In the genomic region with DNA sequence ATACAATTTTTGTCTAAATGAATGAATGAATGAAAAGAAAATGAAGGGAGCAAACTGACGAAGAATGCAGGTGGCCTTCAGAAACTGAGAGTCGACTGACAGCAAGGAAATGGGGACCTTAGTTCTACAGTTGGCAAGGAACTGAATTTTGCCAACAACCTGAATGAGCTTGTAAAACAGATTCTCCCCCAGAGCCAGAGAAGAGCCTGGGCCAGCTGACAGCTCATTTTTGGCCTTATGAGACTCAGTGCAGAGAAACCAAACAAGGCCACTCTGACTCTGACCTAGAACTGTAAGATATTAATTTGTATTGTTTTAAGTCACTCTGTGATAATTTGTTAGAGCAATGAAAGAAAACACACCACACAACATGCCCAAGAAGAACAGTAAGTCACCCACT, we compare ENCODE assay signal across 18 cellular contexts. TPM values are rescaled to one million over a fixed set of nuclear protein-coding genes. Genes with fewer than 3 reads are reported as not detected.
DNase-seq lines count a peak whose midpoint lies in the region; ATAC-seq, FAIRE-seq and TF ChIP-seq lines count a peak whose summit lies in the region.
"Had no signal": no experiment of that assay in that cellular context is flagged by ENCODE, and none has a peak within 500 bp of the region (broad histone marks: within the 10 kb centered on the region; RNA-seq: fewer than 3 reads in every experiment).

No MANE protein-coding gene starts in this region.

- intact Hi-C loops in HepG2 (cut with micrococcal nuclease; ENCODE audit: unreplicated experiment) (no loop called here), right lobe of liver (cut with DNase I) (no loop called here), mucosa of descending colon (cut with DNase I, micrococcal nuclease) (no loop called here)

- H3K27ac Mint-ChIP-seq in immature natural killer cell: peak overlapping the region; percentile 8 to 87 (median 76)
- H3K27ac Mint-ChIP-seq: HFFc6 had no signal

- H3K4me1 Mint-ChIP-seq in immature natural killer cell: peaks cover 77 to 82% of the 10 kb centered on the region in 2 donors

- H3F3A ChIP-seq in MM.1S (ENCODE audit: insufficient read depth, low read length): 0 out of 2 replicates have a peak, but pooled peaks cover 3% of the 10 kb centered on the region

- WGBS in HepG2 (ENCODE audit: low lambda C conversion rate): 93% methylated on average over 2 of the region's 2 CpGs
- WGBS in right lobe of liver (ENCODE audit: insufficient coverage, low coverage, low lambda C conversion rate, missing lambda C conversion rate): 92% methylated on average over 2 of the region's 2 CpGs

- DNase-seq in HepG2 (ENCODE audit: low spot score) (no peak), right lobe of liver (no peak), MM.1S (peak; percentile 47), immature natural killer cell (no peak), mucosa of descending colon (no peak), 8988T (no peak)
- DNase-seq: AML-193; Calu3; CD4-positive, CD25-positive, alpha-beta regulatory T cell; DMS 273 treated with DMSO at 0.1 percent for 48 hours; HCEC 1CT; HFFc6 had no signal

- H3K9ac ChIP-seq in HepG2 (ENCODE audit: insufficient read depth, low read depth, low read length): no peak overlapping the region
- no peak overlapping the region for H3K9ac ChIP-seq in MM.1S (ENCODE audit: low read length)
- H3K9ac ChIP-seq: BLaER1 had no signal

- H3K27me3 ChIP-seq in HepG2 (ENCODE audit: control insufficient read depth in 1 of 2, insufficient read depth in 2 of 2, low read length in 2 of 2) (no peaks in the 10 kb centered on the region), right lobe of liver (no peaks in the 10 kb centered on the region), MM.1S (replicated peaks; ENCODE audit: insufficient read depth, low read length) (no peaks in the 10 kb centered on the region)
- H3K27me3 ChIP-seq: BLaER1 had no signal

- H3K4me1 ChIP-seq in HepG2 (ENCODE audit: insufficient read depth, low read length) (peaks cover 86% of the 10 kb centered on the region), right lobe of liver (peaks cover 0 to 19% (median 10%) of the 10 kb centered on the region in 4 donors), MM.1S (ENCODE audit: low read length) (peaks cover 33% of the 10 kb centered on the region), mucosa of descending colon (ENCODE audit: low read depth) (no peaks in the 10 kb centered on the region)

- H3K9me3 Mint-ChIP-seq in immature natural killer cell: no peaks in the 10 kb centered on the region
- H3K9me3 Mint-ChIP-seq: HFFc6 had no signal

- POLR2A ChIA-PET in HepG2 (lab: Yijun Ruan, JAX): interaction anchor here (1.0 to 2.5 kb wide), 3 partner anchors 10 to 20 kb away, joined by 3 to 15 read pairs (median 5); no protein-coding TSS in a partner anchor

- TF ChIP-seq CTCF in HepG2 (CRISPR knock-in tag; IDR thresholded peaks at IDR 0.05) (no peak), right lobe of liver (IDR thresholded peaks at IDR 0.05) (no peak), MM.1S (IDR thresholded peaks at IDR 0.05; ENCODE audit: low read length) (no peak), mucosa of descending colon (IDR thresholded peaks at IDR 0.05) (no peak)

- no peak for ATAC-seq in HepG2
- ATAC-seq in right lobe of liver: no peak
- ATAC-seq in mucosa of descending colon: no peak
- no peak for ATAC-seq in GM18867 (IDR thresholded peaks at IDR 0.05; ENCODE audit: unreplicated experiment)

- no peak overlapping the region for H3K4me2 ChIP-seq in HepG2 (ENCODE audit: low read depth, low read length)
- H3K4me2 ChIP-seq in MM.1S (ENCODE audit: low read depth, low read length): 0 out of 2 replicates have a peak overlapping the region, but pooled peaks have one; percentile 25
- H3K4me2 ChIP-seq: BLaER1 had no signal

- no peak overlapping the region for H3K4me3 ChIP-seq in HepG2 (replicated peaks in 1 of 3; ENCODE audit: insufficient read depth in 1 of 3, low read depth in 2 of 3, low read length in 3 of 3)
- H3K4me3 ChIP-seq in right lobe of liver: no peak overlapping the region
- no peak overlapping the region for H3K4me3 ChIP-seq in MM.1S (ENCODE audit: low read length)
- no peak overlapping the region for H3K4me3 ChIP-seq in mucosa of descending colon
- H3K4me3 ChIP-seq: BLaER1, GM12878 had no signal

- H3K27me3 Mint-ChIP-seq in immature natural killer cell (ENCODE audit: low read depth in 3 of 3): no peaks in the 10 kb centered on the region
- H3K27me3 Mint-ChIP-seq: CD4-positive, CD25-positive, alpha-beta regulatory T cell had no signal

- TF ChIP-seq RAD21 in HepG2 (CRISPR knock-in tag; IDR thresholded peaks at IDR 0.05): no peak

- peaks cover 31 to 81% of the 10 kb centered on the region in 2 experiments for H3K36me3 ChIP-seq in HepG2 (replicated peaks in 1 of 2; ENCODE audit: control insufficient read depth in 1 of 2, insufficient read depth in 2 of 2, low read length in 2 of 2)
- H3K36me3 ChIP-seq in right lobe of liver: peaks cover 0 to 6% (median 0%) of the 10 kb centered on the region in 4 donors
- 0 out of 2 replicates have a peak, but pooled peaks cover 3% of the 10 kb centered on the region for H3K36me3 ChIP-seq in MM.1S (replicated peaks; ENCODE audit: insufficient read depth, low read length)
- H3K36me3 ChIP-seq in mucosa of descending colon (ENCODE audit: low read depth): no peaks in the 10 kb centered on the region
- H3K36me3 ChIP-seq: BLaER1 had no signal

- H3K27ac ChIP-seq in HepG2 (ENCODE audit: extremely low read length, insufficient read depth, low read length): peak overlapping the region; percentile 9
- no peak overlapping the region for H3K27ac ChIP-seq in right lobe of liver
- peak overlapping the region; percentile 41; the same call in 1 of the 2 replicates for H3K27ac ChIP-seq in MM.1S (ENCODE audit: low read length)
- H3K27ac ChIP-seq: 22Rv1, BLaER1 had no signal

- peak overlapping the region in 4 of 5 donors; percentile 38 to 73 (median 67) for H3K4me3 Mint-ChIP-seq in immature natural killer cell
- H3K4me3 Mint-ChIP-seq: CD4-positive, CD25-positive, alpha-beta regulatory T cell; HFFc6 had no signal

- no peaks in the 10 kb centered on the region for H3K9me3 ChIP-seq in HepG2 (ENCODE audit: low read length)
- no peaks in the 10 kb centered on the region for H3K9me3 ChIP-seq in right lobe of liver
- no peaks in the 10 kb centered on the region for H3K9me3 ChIP-seq in MM.1S (replicated peaks; ENCODE audit: insufficient read depth, low read length)
- H3K9me3 ChIP-seq in mucosa of descending colon: no peaks in the 10 kb centered on the region
- H3K9me3 ChIP-seq: BLaER1 had no signal

- CTCF ChIA-PET in HepG2 (lab: Yijun Ruan, JAX; ENCODE audit: low intra/inter-chr PET ratio, low total read pairs): no interaction called here

- TF ChIP-seq POLR2A in HepG2 (IDR thresholded peaks at IDR 0.05; ENCODE audit: insufficient read depth in 1 of 2, low read depth in 2 of 2, low read length in 2 of 2) (no peak), right lobe of liver (IDR thresholded peaks at IDR 0.05) (no peak)

- in situ Hi-C loops in HepG2 (cut with HindIII; ENCODE audit: extremely low pct_ligation_motif_present, low pct_unique_long_range_greater_than_20kb): no loop called here

- H3K9me2 ChIP-seq in MM.1S (replicated peaks; ENCODE audit: insufficient read depth, low read length): no peaks in the 10 kb centered on the region

- peaks cover 0 to 7% (median 0%) of the 10 kb centered on the region in 3 donors for H3K36me3 Mint-ChIP-seq in immature natural killer cell

- TF ChIP-seq EP300 in HepG2 (IDR thresholded peaks at IDR 0.05; ENCODE audit: low read depth in 2 of 2, low read length in 2 of 2) (no peak), HepG2 (CRISPR knock-in tag; IDR thresholded peaks at IDR 0.05; ENCODE audit: borderline replicate concordance) (no peak)

- no peak overlapping the region for H2AFZ ChIP-seq in HepG2 (ENCODE audit: low read length)
- no peak overlapping the region for H2AFZ ChIP-seq in MM.1S (ENCODE audit: low read length)

- no TSS peak for BruUV-seq in HepG2 (replicated peaks; lab: Mats Ljungman, UMichigan)

- H3K79me2 ChIP-seq in HepG2 (ENCODE audit: insufficient read depth, low read length) (peaks cover 99% of the 10 kb centered on the region), MM.1S (ENCODE audit: low read length) (peaks cover 98% of the 10 kb centered on the region)

- no peak for FAIRE-seq in HepG2 (lab: Jason Lieb, UNC)
- FAIRE-seq: GM12878, H1, HTR-8/SVneo had no signal

- H4K20me1 ChIP-seq in HepG2 (ENCODE audit: insufficient read depth, low read length) (peaks cover 98% of the 10 kb centered on the region), MM.1S (ENCODE audit: insufficient read depth, low read length) (peaks cover 7% of the 10 kb centered on the region; the same call in 1 of the 2 replicates)
- H4K20me1 ChIP-seq: BLaER1 had no signal

TF ChIP-seq in HepG2, 621 proteins besides CTCF, POLR2A, EP300 and RAD21 (continues in another document):
- 0 out of 2 replicates have a peak, but pooled peaks have one; percentile 5 for TF ChIP-seq CCDC6 (CRISPR knock-in tag; IDR thresholded peaks at IDR 0.05)
- TF ChIP-seq RBM22 (optimal IDR thresholded peaks at IDR 0.05; ENCODE audit: low read length): peak; percentile 18
- TF ChIP-seq ZNF577 (CRISPR knock-in tag; IDR thresholded peaks at IDR 0.05; ENCODE audit: borderline replicate concordance, low read depth): no peak

RNA-seq across cellular contexts. Expression of gene MAN1A1, which starts 21.8 kb away (rescaled TPM):
- total RNA-seq in HepG2 (2016; rRNA removed; fragmentation: Illumina TruSeq; extraction: Trizol) (98.7 and 156 TPM in 2 replicates), right lobe of liver (100 to 1,000 TPM; 109 to 191 (median 139) TPM), mucosa of descending colon (10 to 100 TPM; 45.1 to 74.2 (median 66.4) TPM)
- total RNA-seq in HepG2 (2016; cell fraction: cytosol; rRNA removed; fragmentation: Illumina TruSeq; extraction: Trizol; ENCODE audit: low read depth): 8.0 and 9.3 TPM in 2 replicates
- 92.1 and 154 TPM in 2 replicates for total RNA-seq in HepG2 (2016; cell fraction: insoluble cytoplasmic fraction; rRNA removed; fragmentation: Illumina TruSeq; extraction: Trizol)
- total RNA-seq in HepG2 (2016; cell fraction: membrane; rRNA removed; fragmentation: Illumina TruSeq; extraction: Trizol): 35.4 and 40.1 TPM in 2 replicates
- total RNA-seq in HepG2 (2016; cell fraction: nucleus; rRNA removed; fragmentation: Illumina TruSeq; extraction: Trizol): 183 and 203 TPM in 2 replicates
- polyA plus RNA-seq in HepG2 (2011; rRNA removed) (192 and 236 TPM in 2 replicates), immature natural killer cell (10 to 100 TPM; 33.9 to 64.9 (median 56.7) TPM)
- 99.8 and 148 TPM in 2 replicates for polyA plus RNA-seq in HepG2 (2011; cell fraction: cytosol; rRNA removed)
- 62.7 and 77.6 TPM in 2 replicates for polyA plus RNA-seq in HepG2 (2011; cell fraction: nucleus; rRNA removed)
- 214 and 224 TPM in 2 replicates for polyA plus RNA-seq in HepG2 (2012)
- polyA plus RNA-seq in HepG2 (2016; cell fraction: cytosol; fragmentation: Illumina TruSeq; extraction: Trizol; ENCODE audit: low read depth): 6.6 and 6.7 TPM in 2 replicates
- polyA plus RNA-seq in HepG2 (2016; cell fraction: insoluble cytoplasmic fraction; fragmentation: Illumina TruSeq; extraction: Trizol; ENCODE audit: low read depth): 106 and 111 TPM in 2 replicates
- 19.3 and 22.4 TPM in 2 replicates for polyA plus RNA-seq in HepG2 (2016; cell fraction: membrane; fragmentation: Illumina TruSeq; extraction: Trizol; ENCODE audit: low read depth)
- polyA plus RNA-seq in HepG2 (2016; cell fraction: nucleus; fragmentation: Illumina TruSeq; extraction: Trizol; ENCODE audit: insufficient read depth, low read depth): 218 and 229 TPM in 2 replicates
- polyA minus RNA-seq in HepG2 (2011; rRNA and poly(A)+ RNA removed; ENCODE audit: low replicate concordance): 0.70 and 113 TPM in 2 replicates
- polyA minus RNA-seq in HepG2 (2011; cell fraction: cytosol; rRNA and poly(A)+ RNA removed): 203 TPM in 2 replicates
- 222 and 223 TPM in 2 replicates for polyA minus RNA-seq in HepG2 (2011; cell fraction: nucleus; rRNA and poly(A)+ RNA removed)

Comparison
In these comparisons a context has a peak if more than half of its experiments do, and no peak if none do; other contexts are left out.
1. H3K27ac ChIP-seq: peak in HepG2 (single experiment) and MM.1S (single experiment); none in right lobe of liver (0 of 3).